13 cellular contexts compared by ENCODE assay signal in genomic region chr21:38266732-38267131, GRCh38. TPM values are rescaled to one million over a fixed set of nuclear protein-coding genes. Genes with fewer than 3 reads are reported as not detected.
DNase-seq lines count a peak whose midpoint lies in the region; ATAC-seq and TF ChIP-seq lines count a peak whose summit lies in the region.
"Had no signal": no experiment of that assay in that cellular context is flagged by ENCODE, and none has a peak within 500 bp of the region (broad histone marks: within the 10 kb centered on the region; RNA-seq: fewer than 3 reads in every experiment).

No MANE protein-coding gene starts in this region.

- peak overlapping the region; percentile 79; the same call in 1 of the 2 replicates for H3K4me2 ChIP-seq in KMS-11

- H3K27ac ChIP-seq in ACC112 (ENCODE audit: low read depth, low read length) (peak overlapping the region; percentile 88), KMS-11 (no peak overlapping the region), lower lobe of right lung (peak overlapping the region; percentile 34)

- no peaks in the 10 kb centered on the region for H3K9me3 ChIP-seq in lower lobe of right lung

- no peaks in the 10 kb centered on the region for H3K79me2 ChIP-seq in ACC112 (ENCODE audit: control insufficient read depth, insufficient read depth, low read length, unreplicated experiment)
- no peaks in the 10 kb centered on the region for H3K79me2 ChIP-seq in KMS-11 (ENCODE audit: insufficient read depth, low read depth)

- no peak overlapping the region for H3K9ac ChIP-seq in KMS-11

- H3K4me3 Mint-ChIP-seq in dendritic cell treated with granulocyte-macrophage colony-stimulating factor and Interleukin-4, amounts not matched to agents 40 ng/mL and 50 ng/mL, for 4 days, result no peak overlapping the region
- H3K4me3 Mint-ChIP-seq in activated CD8-positive, alpha-beta T cell treated with anti-CD3 and anti-CD28 coated beads for 36 hours, result no peak overlapping the region

- H3K27me3 ChIP-seq in ACC112 (ENCODE audit: insufficient read depth, low read length) (no peaks in the 10 kb centered on the region), KMS-11 (ENCODE audit: insufficient read depth, low read depth) (no peaks in the 10 kb centered on the region), lower lobe of right lung (ENCODE audit: low read depth) (no peaks in the 10 kb centered on the region)

- peak overlapping the region; percentile 18 for H3K27ac Mint-ChIP-seq in dendritic cell treated with granulocyte-macrophage colony-stimulating factor and Interleukin-4, amounts not matched to agents 40 ng/mL and 50 ng/mL, for 4 days
- no peak overlapping the region for H3K27ac Mint-ChIP-seq in activated CD8-positive, alpha-beta T cell treated with anti-CD3 and anti-CD28 coated beads for 36 hours

- H3K4me1 ChIP-seq in ACC112 (ENCODE audit: control insufficient read depth, insufficient read depth, low read length, unreplicated experiment) (peaks cover 62% of the 10 kb centered on the region), KMS-11 (ENCODE audit: low read depth, poor library complexity, severe bottlenecking) (peaks cover 45% of the 10 kb centered on the region), lower lobe of right lung (peaks cover 56% of the 10 kb centered on the region)

- no peaks in the 10 kb centered on the region for H3K27me3 Mint-ChIP-seq in dendritic cell treated with granulocyte-macrophage colony-stimulating factor and Interleukin-4, amounts not matched to agents 40 ng/mL and 50 ng/mL, for 4 days
- no peaks in the 10 kb centered on the region for H3K27me3 Mint-ChIP-seq in activated CD8-positive, alpha-beta T cell treated with anti-CD3 and anti-CD28 coated beads for 36 hours

- H3K4me3 ChIP-seq in ACC112 (ENCODE audit: low read depth, low read length), result no peak overlapping the region
- H3K4me3 ChIP-seq in KMS-11 (IDR thresholded peaks at IDR 0.05; ENCODE audit: insufficient read depth, low read depth, low read length), result no peak overlapping the region
- H3K4me3 ChIP-seq in lower lobe of right lung, result no peak overlapping the region

- H3K9me3 Mint-ChIP-seq in dendritic cell treated with granulocyte-macrophage colony-stimulating factor and Interleukin-4, amounts not matched to agents 40 ng/mL and 50 ng/mL, for 4 days, result no peaks in the 10 kb centered on the region
- H3K9me3 Mint-ChIP-seq in activated CD8-positive, alpha-beta T cell treated with anti-CD3 and anti-CD28 coated beads for 36 hours, result no peaks in the 10 kb centered on the region

- DNase-seq in lower lobe of right lung, result no peak
- no peak for DNase-seq in NCI-H748 treated with DMSO at 0.1 percent for 48 hours (lab: John Stamatoyannopoulos, UW)
- DNase-seq in HuH-7.5 (ENCODE audit: low spot score), result no peak
- DNase-seq in activated CD8-positive, alpha-beta T cell treated with anti-CD3 and anti-CD28 coated beads for 36 hours, result no peak
- no peak for DNase-seq in cerebellum (ENCODE audit: low spot score)
- DNase-seq: effector CD4-positive, alpha-beta T cell; NCI-H1092 treated with DMSO at 0.1 percent for 48 hours; NCI-H446 treated with DMSO at 0.1 percent for 48 hours; T-helper 2 cell had no signal

- H3K4me1 Mint-ChIP-seq in dendritic cell treated with granulocyte-macrophage colony-stimulating factor and Interleukin-4, amounts not matched to agents 40 ng/mL and 50 ng/mL, for 4 days (ENCODE audit: low read depth), result peaks cover 61% of the 10 kb centered on the region
- H3K4me1 Mint-ChIP-seq in activated CD8-positive, alpha-beta T cell treated with anti-CD3 and anti-CD28 coated beads for 36 hours (ENCODE audit: low read depth), result peaks cover 18% of the 10 kb centered on the region

- H3K36me3 ChIP-seq in ACC112 (ENCODE audit: insufficient read depth, low read length) (no peaks in the 10 kb centered on the region), KMS-11 (ENCODE audit: insufficient read depth) (no peaks in the 10 kb centered on the region), lower lobe of right lung (no peaks in the 10 kb centered on the region)

- no peaks in the 10 kb centered on the region for H4K20me1 ChIP-seq in KMS-11 (ENCODE audit: insufficient read depth)

- intact Hi-C loops in dendritic cell treated with granulocyte-macrophage colony-stimulating factor and Interleukin-4, amounts not matched to agents 40 ng/mL and 50 ng/mL, for 4 days (cut with micrococcal nuclease), result no loop called here
- intact Hi-C loops in lower lobe of right lung (cut with DNase I), result no loop called here
- intact Hi-C loops in activated CD8-positive, alpha-beta T cell treated with anti-CD3 and anti-CD28 coated beads for 36 hours (cut with micrococcal nuclease), result no loop called here

- CTCF ChIA-PET in activated CD8-positive, alpha-beta T cell treated with anti-CD3 and anti-CD28 coated beads for 36 hours (lab: Charles Lee), result no interaction called here

- H2AFZ ChIP-seq in ACC112 (ENCODE audit: low read length, unreplicated experiment) (peak overlapping the region; percentile 24), KMS-11 (ENCODE audit: low read depth) (no peak overlapping the region)

- POLR2A ChIA-PET in activated CD8-positive, alpha-beta T cell treated with anti-CD3 and anti-CD28 coated beads for 36 hours (lab: Charles Lee), result no interaction called here

- no peaks in the 10 kb centered on the region for H3K36me3 Mint-ChIP-seq in dendritic cell treated with granulocyte-macrophage colony-stimulating factor and Interleukin-4, amounts not matched to agents 40 ng/mL and 50 ng/mL, for 4 days (ENCODE audit: low read depth)
- H3K36me3 Mint-ChIP-seq in activated CD8-positive, alpha-beta T cell treated with anti-CD3 and anti-CD28 coated beads for 36 hours (ENCODE audit: low read depth), result no peaks in the 10 kb centered on the region

- TF ChIP-seq CTCF in KMS-11 (conservative IDR thresholded peaks at IDR 0.05; ENCODE audit: low read depth, low read length) (no peak), lower lobe of right lung (IDR thresholded peaks at IDR 0.05) (no peak)
- TF ChIP-seq CTCF in activated CD8-positive, alpha-beta T cell treated with anti-CD3 and anti-CD28 coated beads for 36 hours (IDR thresholded peaks at IDR 0.05), result no peak

- no peak for ATAC-seq in lower lobe of right lung
- no peak for ATAC-seq in activated CD8-positive, alpha-beta T cell treated with anti-CD3 and anti-CD28 coated beads for 36 hours
- ATAC-seq: HCT116 had no signal

RNA-seq across cellular contexts. Expression of gene KCNJ15, which starts 9.9 kb away (rescaled TPM):
- total RNA-seq in lower lobe of right lung, result 62.7 TPM
- total RNA-seq in activated CD8-positive, alpha-beta T cell treated with anti-CD3 and anti-CD28 coated beads for 36 hours, result under 1 TPM in 1 of 2 experiments, not detected in 1; 0.43 TPM
- total RNA-seq in cerebellum, result not detected

Comparison
In these comparisons a context has a peak if more than half of its experiments do, and no peak if none do; other contexts are left out.
1. RNA of gene KCNJ15, which starts 9.9 kb away (total RNA-seq): 62.7 TPM in lower lobe of right lung (single experiment); 0.43 TPM in activated CD8-positive, alpha-beta T cell treated with anti-CD3 and anti-CD28 coated beads for 36 hours and not detected in cerebellum (single experiment); every median in the first group is over 10 times any median in the second.